Comparison of ENCODE assay signal across 8 cellular contexts in the genomic region with DNA sequence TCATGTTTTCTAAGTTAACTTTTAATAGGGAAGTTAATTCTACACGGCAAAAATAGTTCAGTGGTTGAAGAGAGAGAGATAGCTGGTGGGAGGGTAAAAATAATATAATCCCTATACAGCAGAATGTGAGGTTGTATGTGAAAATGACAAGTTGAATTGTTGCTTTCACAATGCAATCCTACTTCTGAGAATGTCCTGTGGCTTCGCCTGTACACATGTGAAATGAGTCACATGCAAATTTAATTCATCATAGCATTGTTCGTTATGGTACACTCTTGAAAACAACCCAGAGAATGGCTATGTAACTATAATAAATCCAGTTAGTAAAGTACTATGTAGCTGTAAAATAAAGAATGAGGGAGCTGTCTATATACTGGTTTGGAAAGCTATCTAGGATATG. TPM values are rescaled to one million over a fixed set of nuclear protein-coding genes. Genes with fewer than 3 reads are reported as not detected.
DNase-seq lines count a peak whose midpoint lies in the region; ATAC-seq and TF ChIP-seq lines count a peak whose summit lies in the region.

No MANE protein-coding gene starts in this region.

- H3K27ac Mint-ChIP-seq in nephron progenitor cell = no peak overlapping the region

- H3K4me3 ChIP-seq in dorsolateral prefrontal cortex = no peak overlapping the region
- H3K4me3 ChIP-seq in gastroesophageal sphincter = no peak overlapping the region

- intact Hi-C loops in dorsolateral prefrontal cortex (cut with DNase I) = no loop called here
- intact Hi-C loops in posterior cingulate gyrus (cut with DNase I) = no loop called here

- no peak for TF ChIP-seq EP300 in gastroesophageal sphincter (IDR thresholded peaks at IDR 0.05)

- no peaks in the 10 kb centered on the region for H3K9me3 Mint-ChIP-seq in nephron progenitor cell

- H3K27me3 ChIP-seq in dorsolateral prefrontal cortex (no peaks in the 10 kb centered on the region), gastroesophageal sphincter (no peaks in the 10 kb centered on the region)

- H3K4me3 Mint-ChIP-seq in nephron progenitor cell = no peak overlapping the region

- peak overlapping the region; percentile 21 to 93 (median 79) for H3K27ac ChIP-seq in dorsolateral prefrontal cortex
- no peak overlapping the region for H3K27ac ChIP-seq in gastroesophageal sphincter

- DNase-seq in GM10266 (ENCODE audit: extremely low spot score) = peak; percentile 50
- DNase-seq in dorsolateral prefrontal cortex = no peak
- DNase-seq in DMS 273 treated with DMSO at 0.1 percent for 48 hours (lab: John Stamatoyannopoulos, UW) = no peak
- no peak for DNase-seq in posterior cingulate gyrus
- no peak for DNase-seq in nephron progenitor cell

- peaks cover 18% of the 10 kb centered on the region for H3K4me1 Mint-ChIP-seq in nephron progenitor cell

- TF ChIP-seq POLR2A in gastroesophageal sphincter (IDR thresholded peaks at IDR 0.05) = no peak

- H3K9me3 ChIP-seq in gastroesophageal sphincter = no peaks in the 10 kb centered on the region

- ATAC-seq in GM21367 (IDR thresholded peaks at IDR 0.05; ENCODE audit: unreplicated experiment) (peak; percentile 98), HG03457 (IDR thresholded peaks at IDR 0.05; ENCODE audit: unreplicated experiment) (peak; percentile 99), gastroesophageal sphincter (no peak)

- H3K36me3 ChIP-seq in gastroesophageal sphincter = peaks cover 0 to 45% of the 10 kb centered on the region in 2 donors

- 73 to 81% methylated on average over 3 of the region's 3 CpGs for WGBS in gastroesophageal sphincter (ENCODE audit: low coverage in 1 of 2), 2 donors

- no peaks in the 10 kb centered on the region for H3K4me1 ChIP-seq in gastroesophageal sphincter

- no peaks in the 10 kb centered on the region for H3K27me3 Mint-ChIP-seq in nephron progenitor cell (ENCODE audit: low read depth, poor library complexity)

- no peaks in the 10 kb centered on the region for H3K36me3 Mint-ChIP-seq in nephron progenitor cell (ENCODE audit: low read depth)

- TF ChIP-seq CTCF in GM10266 (IDR thresholded peaks at IDR 0.05; ENCODE audit: control insufficient read depth, insufficient read depth, low read depth, missing control alignments) (no peak), dorsolateral prefrontal cortex (IDR thresholded peaks at IDR 0.05 in 54 of 56, conservative IDR thresholded peaks at IDR 0.05 in 2 of 56; ENCODE audit: low read depth in 1 of 56, partially characterized antibody in 56 of 56) (no peak), gastroesophageal sphincter (IDR thresholded peaks at IDR 0.05) (no peak), nephron progenitor cell (IDR thresholded peaks at IDR 0.05) (no peak)

RNA-seq across cellular contexts. Expression of a gene that starts 46.1 kb away (rescaled TPM):
- total RNA-seq in dorsolateral prefrontal cortex (10 to 100 TPM; 33.6 to 54.2 (median 42.3) TPM), gastroesophageal sphincter (10 to 100 TPM; 31.0 to 54.8 (median 46.2) TPM)

Comparison
In these comparisons a context has a peak if more than half of its experiments do, and no peak if none do; other contexts are left out.
1. H3K27ac ChIP-seq: peak in dorsolateral prefrontal cortex (59 of 59); none in gastroesophageal sphincter (0 of 4).